In the genomic region with DNA sequence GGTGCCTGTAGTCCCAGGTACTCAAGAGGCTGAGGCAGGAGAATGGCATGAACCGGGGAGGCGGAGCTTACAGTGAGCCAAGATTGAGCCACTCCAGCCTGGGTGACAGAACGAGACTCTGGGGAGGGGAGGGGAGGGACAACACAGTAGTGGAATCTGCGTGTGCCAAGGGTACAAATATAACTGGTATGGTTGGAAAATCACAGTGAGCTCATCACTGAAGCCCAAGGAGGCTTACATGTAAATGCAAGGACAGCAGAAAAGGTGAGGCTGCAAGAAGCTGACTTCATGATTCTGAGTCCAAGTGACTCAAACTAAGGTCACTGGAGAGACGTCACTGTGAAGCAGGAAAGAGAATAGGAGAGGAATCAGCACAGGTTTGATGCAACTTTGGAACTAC, we compare ENCODE assay signal across 1 cellular context.
TF ChIP-seq lines count a peak whose summit lies in the region.

No MANE protein-coding gene starts in this region.

TF ChIP-seq in HEK293, 187 proteins besides CTCF, POLR2A, EP300 and RAD21 (continued from another document):
- TF ChIP-seq, protein P1, sequence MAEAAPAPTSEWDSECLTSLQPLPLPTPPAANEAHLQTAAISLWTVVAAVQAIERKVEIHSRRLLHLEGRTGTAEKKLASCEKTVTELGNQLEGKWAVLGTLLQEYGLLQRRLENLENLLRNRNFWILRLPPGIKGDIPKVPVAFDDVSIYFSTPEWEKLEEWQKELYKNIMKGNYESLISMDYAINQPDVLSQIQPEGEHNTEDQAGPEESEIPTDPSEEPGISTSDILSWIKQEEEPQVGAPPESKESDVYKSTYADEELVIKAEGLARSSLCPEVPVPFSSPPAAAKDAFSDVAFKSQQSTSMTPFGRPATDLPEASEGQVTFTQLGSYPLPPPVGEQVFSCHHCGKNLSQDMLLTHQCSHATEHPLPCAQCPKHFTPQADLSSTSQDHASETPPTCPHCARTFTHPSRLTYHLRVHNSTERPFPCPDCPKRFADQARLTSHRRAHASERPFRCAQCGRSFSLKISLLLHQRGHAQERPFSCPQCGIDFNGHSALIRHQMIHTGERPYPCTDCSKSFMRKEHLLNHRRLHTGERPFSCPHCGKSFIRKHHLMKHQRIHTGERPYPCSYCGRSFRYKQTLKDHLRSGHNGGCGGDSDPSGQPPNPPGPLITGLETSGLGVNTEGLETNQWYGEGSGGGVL (tag by site-specific recombination; IDR thresholded peaks at IDR 0.05): peak; percentile 38; the same call in 1 of the 2 replicates
- TF ChIP-seq, protein P2, sequence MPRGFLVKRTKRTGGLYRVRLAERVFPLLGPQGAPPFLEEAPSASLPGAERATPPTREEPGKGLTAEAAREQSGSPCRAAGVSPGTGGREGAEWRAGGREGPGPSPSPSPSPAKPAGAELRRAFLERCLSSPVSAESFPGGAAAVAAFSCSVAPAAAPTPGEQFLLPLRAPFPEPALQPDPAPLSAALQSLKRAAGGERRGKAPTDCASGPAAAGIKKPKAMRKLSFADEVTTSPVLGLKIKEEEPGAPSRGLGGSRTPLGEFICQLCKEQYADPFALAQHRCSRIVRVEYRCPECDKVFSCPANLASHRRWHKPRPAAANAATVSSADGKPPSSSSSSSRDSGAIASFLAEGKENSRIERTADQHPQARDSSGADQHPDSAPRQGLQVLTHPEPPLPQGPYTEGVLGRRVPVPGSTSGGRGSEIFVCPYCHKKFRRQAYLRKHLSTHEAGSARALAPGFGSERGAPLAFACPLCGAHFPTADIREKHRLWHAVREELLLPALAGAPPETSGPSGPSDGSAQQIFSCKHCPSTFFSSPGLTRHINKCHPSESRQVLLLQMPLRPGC (tag by site-specific recombination; IDR thresholded peaks at IDR 0.05): peak; percentile 50; the same call in 1 of the 2 replicates
- TF ChIP-seq ZNF843 (tag by site-specific recombination; IDR thresholded peaks at IDR 0.05): no peak
- TF ChIP-seq ZNF2 (tag by site-specific recombination; IDR thresholded peaks at IDR 0.05): no peak
- TF ChIP-seq, protein P3, sequence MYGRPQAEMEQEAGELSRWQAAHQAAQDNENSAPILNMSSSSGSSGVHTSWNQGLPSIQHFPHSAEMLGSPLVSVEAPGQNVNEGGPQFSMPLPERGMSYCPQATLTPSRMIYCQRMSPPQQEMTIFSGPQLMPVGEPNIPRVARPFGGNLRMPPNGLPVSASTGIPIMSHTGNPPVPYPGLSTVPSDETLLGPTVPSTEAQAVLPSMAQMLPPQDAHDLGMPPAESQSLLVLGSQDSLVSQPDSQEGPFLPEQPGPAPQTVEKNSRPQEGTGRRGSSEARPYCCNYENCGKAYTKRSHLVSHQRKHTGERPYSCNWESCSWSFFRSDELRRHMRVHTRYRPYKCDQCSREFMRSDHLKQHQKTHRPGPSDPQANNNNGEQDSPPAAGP (tag by site-specific recombination; IDR thresholded peaks at IDR 0.05): 0 out of 2 replicates have a peak, but pooled peaks have one; percentile 23
- TF ChIP-seq ZNF521 (tag by site-specific recombination; IDR thresholded peaks at IDR 0.05): no peak
- TF ChIP-seq ZBTB17 (tag by site-specific recombination; IDR thresholded peaks at IDR 0.05): 0 out of 2 replicates have a peak, but pooled peaks have one; percentile 42
- TF ChIP-seq, protein P4, sequence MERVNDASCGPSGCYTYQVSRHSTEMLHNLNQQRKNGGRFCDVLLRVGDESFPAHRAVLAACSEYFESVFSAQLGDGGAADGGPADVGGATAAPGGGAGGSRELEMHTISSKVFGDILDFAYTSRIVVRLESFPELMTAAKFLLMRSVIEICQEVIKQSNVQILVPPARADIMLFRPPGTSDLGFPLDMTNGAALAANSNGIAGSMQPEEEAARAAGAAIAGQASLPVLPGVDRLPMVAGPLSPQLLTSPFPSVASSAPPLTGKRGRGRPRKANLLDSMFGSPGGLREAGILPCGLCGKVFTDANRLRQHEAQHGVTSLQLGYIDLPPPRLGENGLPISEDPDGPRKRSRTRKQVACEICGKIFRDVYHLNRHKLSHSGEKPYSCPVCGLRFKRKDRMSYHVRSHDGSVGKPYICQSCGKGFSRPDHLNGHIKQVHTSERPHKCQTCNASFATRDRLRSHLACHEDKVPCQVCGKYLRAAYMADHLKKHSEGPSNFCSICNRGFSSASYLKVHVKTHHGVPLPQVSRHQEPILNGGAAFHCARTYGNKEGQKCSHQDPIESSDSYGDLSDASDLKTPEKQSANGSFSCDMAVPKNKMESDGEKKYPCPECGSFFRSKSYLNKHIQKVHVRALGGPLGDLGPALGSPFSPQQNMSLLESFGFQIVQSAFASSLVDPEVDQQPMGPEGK (tag by site-specific recombination; IDR thresholded peaks at IDR 0.05): peak; percentile 53; the same call in 1 of the 2 replicates
- TF ChIP-seq ZBTB20 (tag by site-specific recombination; IDR thresholded peaks at IDR 0.05): peak; percentile 18; the same call in 1 of the 2 replicates
- TF ChIP-seq ZNF610 (tag by site-specific recombination; IDR thresholded peaks at IDR 0.05; ENCODE audit: borderline replicate concordance): no peak
- TF ChIP-seq, protein P5, sequence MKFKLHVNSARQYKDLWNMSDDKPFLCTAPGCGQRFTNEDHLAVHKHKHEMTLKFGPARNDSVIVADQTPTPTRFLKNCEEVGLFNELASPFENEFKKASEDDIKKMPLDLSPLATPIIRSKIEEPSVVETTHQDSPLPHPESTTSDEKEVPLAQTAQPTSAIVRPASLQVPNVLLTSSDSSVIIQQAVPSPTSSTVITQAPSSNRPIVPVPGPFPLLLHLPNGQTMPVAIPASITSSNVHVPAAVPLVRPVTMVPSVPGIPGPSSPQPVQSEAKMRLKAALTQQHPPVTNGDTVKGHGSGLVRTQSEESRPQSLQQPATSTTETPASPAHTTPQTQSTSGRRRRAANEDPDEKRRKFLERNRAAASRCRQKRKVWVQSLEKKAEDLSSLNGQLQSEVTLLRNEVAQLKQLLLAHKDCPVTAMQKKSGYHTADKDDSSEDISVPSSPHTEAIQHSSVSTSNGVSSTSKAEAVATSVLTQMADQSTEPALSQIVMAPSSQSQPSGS (tag by site-specific recombination; IDR thresholded peaks at IDR 0.05; ENCODE audit: low read depth): 0 out of 2 replicates have a peak, but pooled peaks have one; percentile 8
